Comparison of ENCODE assay signal across 14 cellular contexts in genomic region chr1:197320991-197321531, GRCh38. TPM values are rescaled to one million over a fixed set of nuclear protein-coding genes. Genes with fewer than 3 reads are reported as not detected.
A peak's percentile ranks its signal among the peaks of the same experiment; 100 is the strongest.
DNase-seq lines count a peak whose midpoint lies in the region; ATAC-seq and TF ChIP-seq lines count a peak whose summit lies in the region.
"Had no signal": no experiment of that assay in that cellular context is flagged by ENCODE, and none has a peak within 500 bp of the region (broad histone marks: within the 10 kb centered on the region; RNA-seq: fewer than 3 reads in every experiment).

No MANE protein-coding gene starts in this region.

- WGBS in lung, 2 donors: 77 to 84% methylated on average over 2 of the region's 2 CpGs

- H3K9me3 Mint-ChIP-seq in activated CD8-positive, alpha-beta memory T cell treated with anti-CD3 and anti-CD28 coated beads, Interleukin-2, amount 10 ng/mL, durations not matched to agents 7 days and 5 days (ENCODE audit: low read depth): no peaks in the 10 kb centered on the region
- H3K9me3 Mint-ChIP-seq in stimulated activated naive B cell treated with anti-CD40 and anti-IgM and Interleukin-4, amounts not matched to agents 10 μg/mL and 1 μg/mL and 100 μg/mL, for 72 hours: no peaks in the 10 kb centered on the region

- ATAC-seq in lung (ENCODE audit: insufficient read depth, low FRiP score): peak; percentile 19
- ATAC-seq in activated CD8-positive, alpha-beta memory T cell treated with anti-CD3 and anti-CD28 coated beads, Interleukin-2, amount 10 ng/mL, durations not matched to agents 7 days and 5 days: no peak
- no peak for ATAC-seq in stimulated activated naive B cell treated with anti-CD40 and anti-IgM and Interleukin-4, amounts not matched to agents 10 μg/mL and 1 μg/mL and 100 μg/mL, for 72 hours (replicated peaks)
- ATAC-seq: activated CD4-positive, alpha-beta T cell treated with anti-CD3 and anti-CD28 coated beads for 36 hours had no signal

- no peaks in the 10 kb centered on the region for H3K36me3 ChIP-seq in lung (ENCODE audit: control insufficient read depth in 2 of 2, insufficient read depth in 2 of 2, low read length in 2 of 2)

- TF ChIP-seq CTCF in lung (IDR thresholded peaks at IDR 0.05; ENCODE audit: control extremely low read depth, extremely low read depth): no peak

- CTCF ChIA-PET in activated CD8-positive, alpha-beta memory T cell treated with anti-CD3 and anti-CD28 coated beads, Interleukin-2, amount 10 ng/mL, durations not matched to agents 7 days and 5 days (lab: Charles Lee): interaction anchor here (1.6 kb wide), 1 partner anchor 9 kb away, joined by 4 read pairs; no protein-coding TSS in a partner anchor

- no peaks in the 10 kb centered on the region for H3K4me1 Mint-ChIP-seq in activated CD8-positive, alpha-beta memory T cell treated with anti-CD3 and anti-CD28 coated beads, Interleukin-2, amount 10 ng/mL, durations not matched to agents 7 days and 5 days
- no peaks in the 10 kb centered on the region for H3K4me1 Mint-ChIP-seq in stimulated activated naive B cell treated with anti-CD40 and anti-IgM and Interleukin-4, amounts not matched to agents 10 μg/mL and 1 μg/mL and 100 μg/mL, for 72 hours
- H3K4me1 Mint-ChIP-seq: activated CD4-positive, alpha-beta T cell treated with anti-CD3 and anti-CD28 coated beads for 36 hours had no signal

- H3K27ac Mint-ChIP-seq in activated CD8-positive, alpha-beta memory T cell treated with anti-CD3 and anti-CD28 coated beads, Interleukin-2, amount 10 ng/mL, durations not matched to agents 7 days and 5 days: no peak overlapping the region
- no peak overlapping the region for H3K27ac Mint-ChIP-seq in stimulated activated naive B cell treated with anti-CD40 and anti-IgM and Interleukin-4, amounts not matched to agents 10 μg/mL and 1 μg/mL and 100 μg/mL, for 72 hours
- H3K27ac Mint-ChIP-seq: activated CD4-positive, alpha-beta T cell treated with anti-CD3 and anti-CD28 coated beads for 36 hours had no signal

- no peak overlapping the region for H3K27ac ChIP-seq in lung (ENCODE audit: low read depth in 1 of 2, low read length in 1 of 2)
- H3K27ac ChIP-seq: C4-2B had no signal

- H3K36me3 Mint-ChIP-seq in activated CD8-positive, alpha-beta memory T cell treated with anti-CD3 and anti-CD28 coated beads, Interleukin-2, amount 10 ng/mL, durations not matched to agents 7 days and 5 days: no peaks in the 10 kb centered on the region
- no peaks in the 10 kb centered on the region for H3K36me3 Mint-ChIP-seq in stimulated activated naive B cell treated with anti-CD40 and anti-IgM and Interleukin-4, amounts not matched to agents 10 μg/mL and 1 μg/mL and 100 μg/mL, for 72 hours

- H3K27me3 ChIP-seq in lung (ENCODE audit: control insufficient read depth, insufficient read depth): no peaks in the 10 kb centered on the region

- no peak overlapping the region for H3K4me3 ChIP-seq in lung
- H3K4me3 ChIP-seq: smooth muscle cell had no signal

- no peaks in the 10 kb centered on the region for H3K4me1 ChIP-seq in lung (ENCODE audit: control insufficient read depth in 2 of 2, insufficient read depth in 2 of 2, low read length in 2 of 2)

- H3K9me3 ChIP-seq in lung (ENCODE audit: control insufficient read depth in 2 of 2, insufficient read depth in 1 of 2, low read length in 1 of 2): no peaks in the 10 kb centered on the region

- no peaks in the 10 kb centered on the region for H3K27me3 Mint-ChIP-seq in activated CD8-positive, alpha-beta memory T cell treated with anti-CD3 and anti-CD28 coated beads, Interleukin-2, amount 10 ng/mL, durations not matched to agents 7 days and 5 days
- H3K27me3 Mint-ChIP-seq in stimulated activated naive B cell treated with anti-CD40 and anti-IgM and Interleukin-4, amounts not matched to agents 10 μg/mL and 1 μg/mL and 100 μg/mL, for 72 hours: peaks cover 0 to 4% of the 10 kb centered on the region in 2 donors
- H3K27me3 Mint-ChIP-seq: activated CD4-positive, alpha-beta T cell treated with anti-CD3 and anti-CD28 coated beads for 36 hours had no signal

- H3K4me3 Mint-ChIP-seq in activated CD8-positive, alpha-beta memory T cell treated with anti-CD3 and anti-CD28 coated beads, Interleukin-2, amount 10 ng/mL, durations not matched to agents 7 days and 5 days: no peak overlapping the region
- H3K4me3 Mint-ChIP-seq in stimulated activated naive B cell treated with anti-CD40 and anti-IgM and Interleukin-4, amounts not matched to agents 10 μg/mL and 1 μg/mL and 100 μg/mL, for 72 hours: no peak overlapping the region
- H3K4me3 Mint-ChIP-seq: activated CD4-positive, alpha-beta T cell treated with anti-CD3 and anti-CD28 coated beads for 36 hours had no signal

- peak; percentile 54 for DNase-seq in AG08395 (ENCODE audit: low spot score)
- DNase-seq in NCI-H226: peak; percentile 53
- DNase-seq in dedifferentiated amniotic fluid mesenchymal stem cell (ENCODE audit: extremely low spot score): peak; percentile 54
- no peak for DNase-seq in lung (ENCODE audit: low spot score)
- DNase-seq in NCI-H2196 (lab: John Stamatoyannopoulos, UW; ENCODE audit: unreplicated experiment): no peak
- no peak for DNase-seq in activated CD8-positive, alpha-beta memory T cell treated with anti-CD3 and anti-CD28 coated beads, Interleukin-2, amount 10 ng/mL, durations not matched to agents 7 days and 5 days
- DNase-seq in stimulated activated naive B cell treated with anti-CD40 and anti-IgM and Interleukin-4, amounts not matched to agents 10 μg/mL and 1 μg/mL and 100 μg/mL, for 72 hours: no peak
- no peak for DNase-seq in NCI-H128 (lab: John Stamatoyannopoulos, UW; ENCODE audit: unreplicated experiment)
- DNase-seq: activated CD4-positive, alpha-beta T cell treated with anti-CD3 and anti-CD28 coated beads for 36 hours; activated naive CD4-positive, alpha-beta T cell treated with anti-CD3 and anti-CD28 coated beads, Interleukin-2, amount 50 U/mL, for 16 hours; NCI-H187 treated with DMSO at 0.1 percent for 48 hours; stimulated activated CD8-positive, alpha-beta memory T cell treated with anti-CD3 and anti-CD28 coated beads, Interleukin-4, amount 100 ng/mL, for 48 hours had no signal

RNA-seq across cellular contexts. Expression of gene CRB1, which starts 53.0 kb away (rescaled TPM):
- under 1 TPM; 0.48 to 0.55 TPM for total RNA-seq in lung
- under 1 TPM; 0.03 to 0.12 TPM for polyA plus RNA-seq in lung
- total RNA-seq in activated CD8-positive, alpha-beta memory T cell treated with anti-CD3 and anti-CD28 coated beads, Interleukin-2, amount 10 ng/mL, durations not matched to agents 7 days and 5 days: not detected
- polyA plus RNA-seq: smooth muscle cell had no signal

Comparison
In these comparisons a context has a peak if more than half of its experiments do, and no peak if none do; other contexts are left out.
1. DNase-seq: peak in AG08395 (single experiment), NCI-H226 (single experiment) and dedifferentiated amniotic fluid mesenchymal stem cell (single experiment); none in lung (single experiment), NCI-H2196 (single experiment), activated CD8-positive, alpha-beta memory T cell treated with anti-CD3 and anti-CD28 coated beads, Interleukin-2, amount 10 ng/mL, durations not matched to agents 7 days and 5 days (single experiment), stimulated activated naive B cell treated with anti-CD40 and anti-IgM and Interleukin-4, amounts not matched to agents 10 μg/mL and 1 μg/mL and 100 μg/mL, for 72 hours (single experiment) and NCI-H128 (single experiment).